In the genomic region with DNA sequence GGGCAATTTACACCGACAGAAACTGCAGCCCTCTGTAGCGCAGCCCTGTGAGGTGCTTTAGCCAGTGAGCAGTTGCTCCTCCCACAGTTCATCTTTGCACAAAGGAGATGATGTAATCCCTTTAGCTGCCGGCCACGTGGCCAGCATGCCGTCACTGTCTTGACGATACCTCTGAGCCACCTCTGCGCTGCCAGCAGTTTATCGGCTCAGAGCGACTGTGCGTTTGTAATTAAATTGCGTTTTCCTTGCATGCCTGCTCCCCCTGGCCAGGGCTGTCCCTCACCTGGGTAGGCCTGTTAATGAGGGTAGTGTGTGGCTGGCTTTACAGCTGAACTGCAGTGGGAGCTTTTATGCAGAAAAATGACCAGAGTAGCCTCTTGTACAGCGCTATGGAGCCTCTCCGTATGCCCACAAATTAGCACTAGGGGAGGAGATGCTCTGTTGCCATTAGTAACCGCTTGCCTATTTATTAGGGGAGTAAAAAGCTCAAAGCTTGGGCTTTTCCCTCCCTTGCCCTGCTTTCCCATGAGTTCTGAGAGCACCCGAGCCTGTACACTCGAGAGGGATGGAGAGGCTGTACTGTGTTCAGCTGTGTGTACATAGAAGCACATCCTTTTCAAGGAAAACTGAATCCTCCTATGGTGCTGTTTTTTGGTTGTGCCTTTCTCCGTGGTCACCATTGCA, we compare ENCODE assay signal across 8 cellular contexts.
A peak's percentile ranks its signal among the peaks of the same experiment; 100 is the strongest.
DNase-seq lines count a peak whose midpoint lies in the region; ATAC-seq and FAIRE-seq lines count a peak whose summit lies in the region.

No MANE protein-coding gene starts in this region.

- H3K27ac ChIP-seq in angular gyrus (ENCODE audit: low read depth, low read length) = peak overlapping the region; percentile 79

- no peaks in the 10 kb centered on the region for H3K27me3 Mint-ChIP-seq in activated CD4-positive, alpha-beta memory T cell treated with anti-CD3 and anti-CD28 coated beads, Interleukin-2, amount 10 ng/mL, durations not matched to agents 7 days and 5 days

- no peaks in the 10 kb centered on the region for H3K27me3 ChIP-seq in skeletal muscle satellite cell (ENCODE audit: control insufficient read depth, insufficient read depth, low read length)

- no peaks in the 10 kb centered on the region for H3K4me1 Mint-ChIP-seq in activated CD4-positive, alpha-beta memory T cell treated with anti-CD3 and anti-CD28 coated beads, Interleukin-2, amount 10 ng/mL, durations not matched to agents 7 days and 5 days

- peak overlapping the region; percentile 60 for H3K4me2 ChIP-seq in skeletal muscle satellite cell (ENCODE audit: low read length)

- H3K36me3 ChIP-seq in skeletal muscle satellite cell (ENCODE audit: insufficient read depth, low read length) = peaks cover 26% of the 10 kb centered on the region

- ATAC-seq in HG03159 (IDR thresholded peaks at IDR 0.05; ENCODE audit: unreplicated experiment) = no peak

- H3K9ac ChIP-seq in skeletal muscle satellite cell (ENCODE audit: low read depth, low read length) = peak overlapping the region; percentile 21

- H3K9me3 ChIP-seq in skeletal muscle satellite cell (replicated peaks; ENCODE audit: low read length) = peaks cover 3% of the 10 kb centered on the region

- H3K9me3 Mint-ChIP-seq in activated CD4-positive, alpha-beta memory T cell treated with anti-CD3 and anti-CD28 coated beads, Interleukin-2, amount 10 ng/mL, durations not matched to agents 7 days and 5 days = no peaks in the 10 kb centered on the region

- H3K4me3 Mint-ChIP-seq in activated CD4-positive, alpha-beta memory T cell treated with anti-CD3 and anti-CD28 coated beads, Interleukin-2, amount 10 ng/mL, durations not matched to agents 7 days and 5 days = no peak overlapping the region

- DNase-seq in NCI-H1417 (lab: John Stamatoyannopoulos, UW) (peak; percentile 88 to 97 (median 92)), hypothalamus (lab: John Stamatoyannopoulos, UW) (peak in 46 of 51 donors; percentile 18 to 93 (median 74)), T-helper 2 cell (no peak)
- DNase-seq in activated CD4-positive, alpha-beta memory T cell treated with anti-CD3 and anti-CD28 coated beads, Interleukin-2, amount 10 ng/mL, durations not matched to agents 7 days and 5 days = no peak

- H3K36me3 Mint-ChIP-seq in activated CD4-positive, alpha-beta memory T cell treated with anti-CD3 and anti-CD28 coated beads, Interleukin-2, amount 10 ng/mL, durations not matched to agents 7 days and 5 days (ENCODE audit: low read depth) = no peaks in the 10 kb centered on the region

- CTCF ChIA-PET in activated CD4-positive, alpha-beta memory T cell treated with anti-CD3 and anti-CD28 coated beads, Interleukin-2, amount 10 ng/mL, durations not matched to agents 7 days and 5 days (lab: Charles Lee) = interaction anchor here (0.6 to 1.4 kb wide), 2 partner anchors 20 to 272 kb away, joined by 3 to 5 read pairs; no protein-coding TSS in a partner anchor

- peak overlapping the region; percentile 47 for H3K4me3 ChIP-seq in skeletal muscle satellite cell (ENCODE audit: low read length)

- peaks cover 47% of the 10 kb centered on the region for H3K4me1 ChIP-seq in skeletal muscle satellite cell (ENCODE audit: control insufficient read depth, insufficient read depth, low read length)

- POLR2A ChIA-PET in activated CD4-positive, alpha-beta memory T cell treated with anti-CD3 and anti-CD28 coated beads, Interleukin-2, amount 10 ng/mL, durations not matched to agents 7 days and 5 days (lab: Charles Lee) = no interaction called here

- FAIRE-seq in G401.6 (lab: Jason Lieb, UNC) = peak; percentile 40

- no peak overlapping the region for H3K27ac Mint-ChIP-seq in activated CD4-positive, alpha-beta memory T cell treated with anti-CD3 and anti-CD28 coated beads, Interleukin-2, amount 10 ng/mL, durations not matched to agents 7 days and 5 days

Comparison
In these comparisons a context has a peak if more than half of its experiments do, and no peak if none do; other contexts are left out.
1. DNase-seq: peak in NCI-H1417 (3 of 3) and hypothalamus (46 of 51); none in activated CD4-positive, alpha-beta memory T cell treated with anti-CD3 and anti-CD28 coated beads, Interleukin-2, amount 10 ng/mL, durations not matched to agents 7 days and 5 days (single experiment) and T-helper 2 cell (0 of 5).